ENCODE assay signal across 8 cellular contexts in the genomic region with DNA sequence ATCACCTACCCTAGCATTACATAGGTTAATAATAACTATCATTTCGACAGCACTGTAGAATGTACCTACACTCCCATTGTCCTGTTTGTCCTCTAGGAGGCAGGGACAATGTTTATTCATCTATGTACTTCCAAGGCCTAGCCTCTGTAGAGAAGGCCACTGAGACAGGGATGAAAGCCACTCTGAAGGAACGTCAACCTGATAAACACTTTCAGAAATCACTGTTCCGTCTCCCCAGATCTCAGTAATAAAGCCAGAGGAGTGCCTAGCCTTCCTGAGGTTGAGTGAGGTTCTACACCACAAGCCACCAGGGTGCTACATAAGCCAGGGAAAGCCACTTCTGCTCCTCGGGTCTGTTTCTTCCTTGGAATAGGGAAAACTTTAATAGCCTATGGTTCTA. TPM values are rescaled to one million over a fixed set of nuclear protein-coding genes. Genes with fewer than 3 reads are reported as not detected.
DNase-seq lines count a peak whose midpoint lies in the region; ATAC-seq and TF ChIP-seq lines count a peak whose summit lies in the region.

No MANE protein-coding gene starts in this region.

- H3K4me1 Mint-ChIP-seq in MCF 10A (ENCODE audit: insufficient read depth, unreplicated experiment): no peaks in the 10 kb centered on the region
- H3K4me1 Mint-ChIP-seq in glutamatergic neuron (ENCODE audit: low read depth, unreplicated experiment): peaks cover 8% of the 10 kb centered on the region
- peaks cover 12% of the 10 kb centered on the region for H3K4me1 Mint-ChIP-seq in activated T-cell treated with anti-CD3 and anti-CD28 coated beads, Interleukin-2, amount 50 U/mL, for 4 hours (ENCODE audit: low read depth)

- POLR2A ChIA-PET in MCF 10A (lab: Yijun Ruan, JAX): no interaction called here

- H3K9me3 Mint-ChIP-seq in MCF 10A (ENCODE audit: unreplicated experiment) (no peaks in the 10 kb centered on the region), glutamatergic neuron (ENCODE audit: unreplicated experiment) (peaks cover 6% of the 10 kb centered on the region)
- H3K9me3 Mint-ChIP-seq in activated T-cell treated with anti-CD3 and anti-CD28 coated beads, Interleukin-2, amount 50 U/mL, for 4 hours: no peaks in the 10 kb centered on the region

- no peak overlapping the region for H3K4me3 ChIP-seq in breast epithelium
- H3K4me3 ChIP-seq in thoracic aorta: peak overlapping the region; percentile 82
- H3K4me3 ChIP-seq in ascending aorta: no peak overlapping the region

- no TSS peak for BruUV-seq in MCF 10A (replicated peaks; lab: Mats Ljungman, UMichigan)

- no peak for ATAC-seq in thoracic aorta (ENCODE audit: insufficient number of reproducible peaks, low FRiP score, low read depth)
- no peak for ATAC-seq in activated T-cell treated with anti-CD3 and anti-CD28 coated beads, Interleukin-2, amount 50 U/mL, for 4 hours

- H3K4me1 ChIP-seq in breast epithelium: no peaks in the 10 kb centered on the region
- no peaks in the 10 kb centered on the region for H3K4me1 ChIP-seq in thoracic aorta (ENCODE audit: control insufficient read depth in 1 of 2, low read depth in 2 of 2)
- H3K4me1 ChIP-seq in ascending aorta: peaks cover 0 to 7% of the 10 kb centered on the region in 2 donors

- DNase-seq in MCF 10A (ENCODE audit: unreplicated experiment) (peak; percentile 21), breast epithelium (ENCODE audit: low spot score in 2 of 2) (no peak), SHP77 treated with DMSO at 0.1 percent for 48 hours (lab: John Stamatoyannopoulos, UW) (peak; percentile 42), glutamatergic neuron (no peak), thoracic aorta (ENCODE audit: low spot score) (no peak), NK-92 (lab: John Stamatoyannopoulos, UW; ENCODE audit: unreplicated experiment) (no peak), ascending aorta (ENCODE audit: low spot score in 2 of 2) (no peak)
- DNase-seq in activated T-cell treated with anti-CD3 and anti-CD28 coated beads, Interleukin-2, amount 50 U/mL, for 4 hours: no peak

- H3K36me3 ChIP-seq in breast epithelium (no peaks in the 10 kb centered on the region), thoracic aorta (no peaks in the 10 kb centered on the region), ascending aorta (no peaks in the 10 kb centered on the region)

- H3K27me3 ChIP-seq in breast epithelium: no peaks in the 10 kb centered on the region
- no peaks in the 10 kb centered on the region for H3K27me3 ChIP-seq in thoracic aorta (replicated peaks; ENCODE audit: insufficient read depth)
- no peaks in the 10 kb centered on the region for H3K27me3 ChIP-seq in ascending aorta

- no peak for TF ChIP-seq POLR2A in breast epithelium (IDR thresholded peaks at IDR 0.05)

- H3K4me3 Mint-ChIP-seq in MCF 10A (ENCODE audit: unreplicated experiment) (peak overlapping the region; percentile 68), glutamatergic neuron (ENCODE audit: unreplicated experiment) (peak overlapping the region; percentile 88)
- no peak overlapping the region for H3K4me3 Mint-ChIP-seq in activated T-cell treated with anti-CD3 and anti-CD28 coated beads, Interleukin-2, amount 50 U/mL, for 4 hours

- CTCF ChIA-PET in MCF 10A (lab: Yijun Ruan, JAX): no interaction called here

- TF ChIP-seq CTCF in MCF 10A (IDR thresholded peaks at IDR 0.05; ENCODE audit: unreplicated experiment) (peak; percentile 8), breast epithelium (IDR thresholded peaks at IDR 0.05) (no peak), glutamatergic neuron (IDR thresholded peaks at IDR 0.05; ENCODE audit: partially characterized antibody, unreplicated experiment) (no peak), thoracic aorta (IDR thresholded peaks at IDR 0.05) (no peak), ascending aorta (IDR thresholded peaks at IDR 0.05) (no peak)

- intact Hi-C loops in MCF 10A (cut with micrococcal nuclease): loop anchor here (1.0 to 5.0 kb wide), 3 partner anchors 42 to 268 kb away; partner anchors contain the start of gene PREP
- intact Hi-C loops in breast epithelium (cut with DNase I; ENCODE audit: low total_unique reads): no loop called here
- intact Hi-C loops in ascending aorta (cut with DNase I): loop anchor here (5.0 to 10.0 kb wide), 2 partner anchors 267 to 1190 kb away; partner anchors contain the start of genes ATG5 and PREP

- H3K36me3 Mint-ChIP-seq in MCF 10A (ENCODE audit: insufficient read depth, unreplicated experiment): no peaks in the 10 kb centered on the region
- H3K36me3 Mint-ChIP-seq in glutamatergic neuron (ENCODE audit: unreplicated experiment): no peaks in the 10 kb centered on the region
- H3K36me3 Mint-ChIP-seq in activated T-cell treated with anti-CD3 and anti-CD28 coated beads, Interleukin-2, amount 50 U/mL, for 4 hours (ENCODE audit: insufficient read depth): no peaks in the 10 kb centered on the region

- H3K27ac ChIP-seq in breast epithelium (no peak overlapping the region), thoracic aorta (no peak overlapping the region), ascending aorta (no peak overlapping the region)

- no peaks in the 10 kb centered on the region for H3K27me3 Mint-ChIP-seq in MCF 10A (ENCODE audit: insufficient read depth, unreplicated experiment)
- H3K27me3 Mint-ChIP-seq in glutamatergic neuron (ENCODE audit: unreplicated experiment): no peaks in the 10 kb centered on the region
- peaks cover 52% of the 10 kb centered on the region for H3K27me3 Mint-ChIP-seq in activated T-cell treated with anti-CD3 and anti-CD28 coated beads, Interleukin-2, amount 50 U/mL, for 4 hours (ENCODE audit: low read depth)

- H3K9me3 ChIP-seq in breast epithelium (no peaks in the 10 kb centered on the region), thoracic aorta (no peaks in the 10 kb centered on the region), ascending aorta (no peaks in the 10 kb centered on the region)

- no peak overlapping the region for H3K27ac Mint-ChIP-seq in MCF 10A (ENCODE audit: low read depth, unreplicated experiment)
- H3K27ac Mint-ChIP-seq in glutamatergic neuron (ENCODE audit: unreplicated experiment): peak overlapping the region; percentile 33

RNA-seq across cellular contexts. Expression of gene POPDC3, which starts 44.8 kb away (rescaled TPM):
- total RNA-seq in MCF 10A (2022) (7.3 and 7.9 TPM in 2 replicates), breast epithelium (under 1 TPM in 1 of 3 donors, not detected in 2; 0.98 TPM), glutamatergic neuron (ENCODE audit: unreplicated experiment) (10.9 TPM), thoracic aorta (not detected), ascending aorta (not detected)
- not detected for total RNA-seq in activated T-cell treated with anti-CD3 and anti-CD28 coated beads, Interleukin-2, amount 50 U/mL, for 4 hours

Comparison
In these comparisons a context has a peak if more than half of its experiments do, and no peak if none do; other contexts are left out.
1. DNase-seq: peak in MCF 10A (single experiment) and SHP77 treated with DMSO at 0.1 percent for 48 hours (single experiment); none in breast epithelium (0 of 2), glutamatergic neuron (single experiment), thoracic aorta (single experiment), NK-92 (single experiment), ascending aorta (0 of 2) and activated T-cell treated with anti-CD3 and anti-CD28 coated beads, Interleukin-2, amount 50 U/mL, for 4 hours (single experiment).